Comparison of ENCODE assay signal across 1 cellular context in genomic region chr5:181222630-181223040, GRCh38.
TF ChIP-seq lines count a peak whose summit lies in the region.

No MANE protein-coding gene starts in this region.

TF ChIP-seq in IMR-90, 13 proteins besides CTCF, POLR2A, EP300 and RAD21 (continued from another document):
- TF ChIP-seq BHLHE40 (IDR thresholded peaks at IDR 0.05; ENCODE audit: low read depth, low read length) (no peak; the same call in 1 of the 2 replicates), USF2 (IDR thresholded peaks at IDR 0.05; ENCODE audit: low read depth, low read length) (no peak), CEBPB (IDR thresholded peaks at IDR 0.05; ENCODE audit: low read depth, low read length) (no peak), NFE2L2 (IDR thresholded peaks at IDR 0.05; ENCODE audit: low read depth, low read length) (no peak), ELK1 (IDR thresholded peaks at IDR 0.05; ENCODE audit: borderline replicate concordance, low read depth, low read length) (no peak), FOS (IDR thresholded peaks at IDR 0.05; ENCODE audit: low read depth, low read length) (no peak), RFX5 (IDR thresholded peaks at IDR 0.05; ENCODE audit: low read depth, low read length) (no peak), MAZ (IDR thresholded peaks at IDR 0.05; ENCODE audit: borderline replicate concordance, low read depth, low read length) (no peak)
TF ChIP-seq in IMR-90: peak in this region for 0.
